In the genomic region with DNA sequence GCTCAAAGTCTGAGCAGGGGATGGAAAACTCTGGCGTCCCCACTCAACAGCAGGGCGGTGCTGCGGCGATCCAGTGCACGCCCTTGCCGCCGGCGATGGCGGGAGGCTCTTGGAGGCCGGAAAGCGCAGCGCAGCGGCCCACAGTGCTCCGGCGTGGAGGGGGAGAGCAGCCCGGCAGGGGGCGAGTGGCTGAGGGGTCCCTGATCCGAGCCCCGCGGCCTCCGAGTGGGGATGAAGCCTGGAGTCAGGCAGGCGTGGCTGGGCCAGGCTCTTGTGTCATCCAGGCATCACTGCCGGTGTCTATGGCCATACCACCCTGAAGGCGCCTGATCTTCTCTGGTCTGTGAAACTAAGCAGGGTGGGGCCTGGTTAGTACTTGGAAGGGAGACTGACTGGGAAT, we compare ENCODE assay signal across 21 cellular contexts.
DNase-seq lines count a peak whose midpoint lies in the region; ATAC-seq lines count a peak whose summit lies in the region.
"Had no signal": no experiment of that assay in that cellular context is flagged by ENCODE, and none has a peak within 500 bp of the region (broad histone marks: within the 10 kb centered on the region; RNA-seq: fewer than 3 reads in every experiment).

No MANE protein-coding gene starts in this region.

- ATAC-seq in effector memory CD8-positive, alpha-beta T cell (replicated peaks) = no peak
- ATAC-seq in GM18907 (IDR thresholded peaks at IDR 0.05; ENCODE audit: unreplicated experiment) = no peak
- ATAC-seq: A549, GM12878 had no signal

- H3K27ac Mint-ChIP-seq in activated CD4-positive, alpha-beta T cell treated with anti-CD3 and anti-CD28 coated beads, Interleukin-2, amount 10 ng/mL, durations not matched to agents 24 days and 14 days = no peak overlapping the region
- no peak overlapping the region for H3K27ac Mint-ChIP-seq in effector memory CD8-positive, alpha-beta T cell
- H3K27ac Mint-ChIP-seq: CD4-positive, alpha-beta T cell had no signal

- H3K27me3 Mint-ChIP-seq in activated CD4-positive, alpha-beta T cell treated with anti-CD3 and anti-CD28 coated beads, Interleukin-2, amount 10 ng/mL, durations not matched to agents 24 days and 14 days = no peaks in the 10 kb centered on the region
- H3K27me3 Mint-ChIP-seq in effector memory CD8-positive, alpha-beta T cell = no peaks in the 10 kb centered on the region
- H3K27me3 Mint-ChIP-seq: CD4-positive, alpha-beta T cell had no signal

- peaks cover 3% of the 10 kb centered on the region for H3K9me3 Mint-ChIP-seq in activated CD4-positive, alpha-beta T cell treated with anti-CD3 and anti-CD28 coated beads, Interleukin-2, amount 10 ng/mL, durations not matched to agents 24 days and 14 days
- no peaks in the 10 kb centered on the region for H3K9me3 Mint-ChIP-seq in effector memory CD8-positive, alpha-beta T cell
- H3K9me3 Mint-ChIP-seq: CD4-positive, alpha-beta T cell had no signal

- no peak overlapping the region for H3K4me3 Mint-ChIP-seq in activated CD4-positive, alpha-beta T cell treated with anti-CD3 and anti-CD28 coated beads, Interleukin-2, amount 10 ng/mL, durations not matched to agents 24 days and 14 days
- H3K4me3 Mint-ChIP-seq in effector memory CD8-positive, alpha-beta T cell = no peak overlapping the region
- H3K4me3 Mint-ChIP-seq: CD14-positive monocyte; CD4-positive, alpha-beta T cell; CD8-positive, alpha-beta memory T cell had no signal

- intact Hi-C loops in activated CD4-positive, alpha-beta T cell treated with anti-CD3 and anti-CD28 coated beads, Interleukin-2, amount 10 ng/mL, durations not matched to agents 24 days and 14 days (cut with micrococcal nuclease) = no loop called here

- no peaks in the 10 kb centered on the region for H3K36me3 Mint-ChIP-seq in activated CD4-positive, alpha-beta T cell treated with anti-CD3 and anti-CD28 coated beads, Interleukin-2, amount 10 ng/mL, durations not matched to agents 24 days and 14 days (ENCODE audit: low read depth)
- peaks cover 3% of the 10 kb centered on the region for H3K36me3 Mint-ChIP-seq in effector memory CD8-positive, alpha-beta T cell (ENCODE audit: insufficient read depth)
- H3K36me3 Mint-ChIP-seq: CD14-positive monocyte; CD8-positive, alpha-beta memory T cell had no signal

- no peaks in the 10 kb centered on the region for H3K27me3 ChIP-seq in H7 (ENCODE audit: control insufficient read depth, insufficient read depth, low read length)

- no peak overlapping the region for H3K4me3 ChIP-seq in H7 (ENCODE audit: insufficient read depth, low read depth, low read length)
- H3K4me3 ChIP-seq: A549, GM12878 had no signal

- no peaks in the 10 kb centered on the region for H3K36me3 ChIP-seq in H7 (replicated peaks; ENCODE audit: control insufficient read depth, insufficient read depth, low read length)

- DNase-seq in activated CD4-positive, alpha-beta T cell treated with anti-CD3 and anti-CD28 coated beads, Interleukin-2, amount 10 ng/mL, durations not matched to agents 24 days and 14 days = peak; percentile 28
- no peak for DNase-seq in activated CD4-positive, alpha-beta T cell treated with anti-CD3 and anti-CD28 coated beads, Interleukin-2, amount 50 U/mL, for 48 hours
- DNase-seq in H7 (peak; percentile 17), mesenteric fat pad (ENCODE audit: low spot score) (peak; percentile 57)
- DNase-seq in central memory CD4-positive, alpha-beta T cell = no peak
- DNase-seq in effector memory CD8-positive, alpha-beta T cell = no peak
- DNase-seq: 8988T; ACHN; AML-193; CD4-positive, alpha-beta T cell; CD8-positive, alpha-beta memory T cell; DMS 273 treated with DMSO at 0.1 percent for 48 hours; DMS79; EL; GDM1; GOT3; HCEC 1CT had no signal

- H3K4me1 Mint-ChIP-seq in activated CD4-positive, alpha-beta T cell treated with anti-CD3 and anti-CD28 coated beads, Interleukin-2, amount 10 ng/mL, durations not matched to agents 24 days and 14 days = no peaks in the 10 kb centered on the region
- no peaks in the 10 kb centered on the region for H3K4me1 Mint-ChIP-seq in effector memory CD8-positive, alpha-beta T cell (ENCODE audit: low read depth in 2 of 2)
- H3K4me1 Mint-ChIP-seq: CD14-positive monocyte had no signal

Comparison
In these comparisons a context has a peak if more than half of its experiments do, and no peak if none do; other contexts are left out.
1. DNase-seq: peak in activated CD4-positive, alpha-beta T cell treated with anti-CD3 and anti-CD28 coated beads, Interleukin-2, amount 10 ng/mL, durations not matched to agents 24 days and 14 days (single experiment), H7 (single experiment) and mesenteric fat pad (single experiment); none in activated CD4-positive, alpha-beta T cell treated with anti-CD3 and anti-CD28 coated beads, Interleukin-2, amount 50 U/mL, for 48 hours (0 of 2), central memory CD4-positive, alpha-beta T cell (single experiment) and effector memory CD8-positive, alpha-beta T cell (0 of 3).